In the genomic region with DNA sequence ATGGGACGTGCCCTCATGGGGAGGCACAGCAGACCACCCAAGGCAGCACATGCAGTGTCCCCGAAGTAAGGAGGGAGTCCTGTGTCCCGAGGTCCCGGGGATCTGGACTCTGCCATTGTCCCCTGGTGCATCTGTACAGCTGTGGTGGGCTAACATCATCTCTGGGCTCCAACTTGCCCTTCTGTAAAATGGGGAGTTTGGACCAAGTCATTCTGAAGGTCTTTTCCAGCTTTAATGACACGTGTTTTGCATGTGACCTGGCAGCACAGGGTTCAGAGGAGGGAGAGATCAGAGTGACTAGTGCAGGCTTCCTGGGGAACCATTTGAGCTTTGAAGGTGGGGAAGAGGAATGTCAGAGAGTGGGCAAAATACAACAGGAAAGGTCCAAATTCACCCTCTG, we compare ENCODE assay signal across 1 cellular context.
TF ChIP-seq lines count a peak whose summit lies in the region.

No MANE protein-coding gene starts in this region.

TF ChIP-seq in GM23338, 12 proteins besides CTCF, POLR2A, EP300 and RAD21 (continued from another document):
- TF ChIP-seq ZNF462 (CRISPR knock-in tag; IDR thresholded peaks at IDR 0.05) (no peak), CREB1 (CRISPR knock-in tag; IDR thresholded peaks at IDR 0.05; ENCODE audit: low read depth) (no peak), EZH2 (IDR thresholded peaks at IDR 0.05; ENCODE audit: low read depth, unreplicated experiment) (no peak), NANOG (IDR thresholded peaks at IDR 0.05; ENCODE audit: borderline replicate concordance) (no peak), JUNB (IDR thresholded peaks at IDR 0.05; ENCODE audit: unreplicated experiment) (no peak)
